ENCODE assay signal across 8 cellular contexts in genomic region chr17:2083613-2084128, GRCh38. TPM values are rescaled to one million over a fixed set of nuclear protein-coding genes. Genes with fewer than 3 reads are reported as not detected.
DNase-seq lines count a peak whose midpoint lies in the region; ATAC-seq and TF ChIP-seq lines count a peak whose summit lies in the region.

No MANE protein-coding gene starts in this region.

- no peaks in the 10 kb centered on the region for H3K27me3 ChIP-seq in HL-60 (ENCODE audit: insufficient read depth, poor library complexity, severe bottlenecking)

- peak; percentile 73 for DNase-seq in GF-D8 (lab: John Stamatoyannopoulos, UW)
- DNase-seq in HL-60 (ENCODE audit: low read depth in 1 of 2, low spot score in 1 of 2): peak; percentile 81 to 86
- DNase-seq in neural crest cell (ENCODE audit: low read depth, low spot score): no peak
- no peak for DNase-seq in DMS79 treated with DMSO at 0.1 percent for 48 hours (lab: John Stamatoyannopoulos, UW)
- no peak for DNase-seq in NCI-H748 (lab: John Stamatoyannopoulos, UW; ENCODE audit: unreplicated experiment)
- no peak for DNase-seq in D341Med (ENCODE audit: low spot score)

- H3K4me3 ChIP-seq in HL-60 (replicated peaks; ENCODE audit: insufficient read depth, low read length): no peak overlapping the region

- H3K27ac ChIP-seq in HL-60 (replicated peaks) (no peak overlapping the region), cingulate gyrus (ENCODE audit: low read depth, low read length) (peak overlapping the region; percentile 73)

- no peaks in the 10 kb centered on the region for H3K9me3 Mint-ChIP-seq in neural crest cell

- H3K4me3 Mint-ChIP-seq in neural crest cell: no peak overlapping the region

- peaks cover 7% of the 10 kb centered on the region for H3K36me3 Mint-ChIP-seq in neural crest cell (ENCODE audit: low read depth)

- H3K4me1 Mint-ChIP-seq in neural crest cell: peaks cover 29% of the 10 kb centered on the region

- H3K27me3 Mint-ChIP-seq in neural crest cell (ENCODE audit: low read depth): no peaks in the 10 kb centered on the region

- ATAC-seq in GM19467 (IDR thresholded peaks at IDR 0.05; ENCODE audit: unreplicated experiment): no peak

- TF ChIP-seq CTCF in HL-60 (IDR thresholded peaks at IDR 0.05; ENCODE audit: insufficient read depth, low read length) (no peak), neural crest cell (conservative IDR thresholded peaks at IDR 0.05) (no peak)

- peak overlapping the region; percentile 32 for H3K27ac Mint-ChIP-seq in neural crest cell (ENCODE audit: unreplicated experiment)

RNA-seq across cellular contexts. Expression of gene HIC1, which starts 28.8 kb away (rescaled TPM):
- total RNA-seq in neural crest cell: 0.37 and 0.82 TPM in 2 replicates

RNA-seq across cellular contexts. Expression of gene OVCA2, which starts 41.8 kb away (rescaled TPM):
- total RNA-seq in neural crest cell: 25.6 and 29.8 TPM in 2 replicates

RNA-seq across cellular contexts. Expression of gene DPH1, which starts 53.7 kb away (rescaled TPM):
- total RNA-seq in neural crest cell: 29.7 and 35.1 TPM in 2 replicates

RNA-seq across cellular contexts. Expression of gene RTN4RL1, which starts 58.5 kb away (rescaled TPM):
- total RNA-seq in neural crest cell: 0.36 and 0.47 TPM in 2 replicates

Comparison
In these comparisons a context has a peak if more than half of its experiments do, and no peak if none do; other contexts are left out.
1. DNase-seq: peak in GF-D8 (single experiment) and HL-60 (2 of 2); none in neural crest cell (single experiment), DMS79 treated with DMSO at 0.1 percent for 48 hours (single experiment), NCI-H748 (single experiment) and D341Med (single experiment).